Comparison of ENCODE assay signal across 1 cellular context in the genomic region with DNA sequence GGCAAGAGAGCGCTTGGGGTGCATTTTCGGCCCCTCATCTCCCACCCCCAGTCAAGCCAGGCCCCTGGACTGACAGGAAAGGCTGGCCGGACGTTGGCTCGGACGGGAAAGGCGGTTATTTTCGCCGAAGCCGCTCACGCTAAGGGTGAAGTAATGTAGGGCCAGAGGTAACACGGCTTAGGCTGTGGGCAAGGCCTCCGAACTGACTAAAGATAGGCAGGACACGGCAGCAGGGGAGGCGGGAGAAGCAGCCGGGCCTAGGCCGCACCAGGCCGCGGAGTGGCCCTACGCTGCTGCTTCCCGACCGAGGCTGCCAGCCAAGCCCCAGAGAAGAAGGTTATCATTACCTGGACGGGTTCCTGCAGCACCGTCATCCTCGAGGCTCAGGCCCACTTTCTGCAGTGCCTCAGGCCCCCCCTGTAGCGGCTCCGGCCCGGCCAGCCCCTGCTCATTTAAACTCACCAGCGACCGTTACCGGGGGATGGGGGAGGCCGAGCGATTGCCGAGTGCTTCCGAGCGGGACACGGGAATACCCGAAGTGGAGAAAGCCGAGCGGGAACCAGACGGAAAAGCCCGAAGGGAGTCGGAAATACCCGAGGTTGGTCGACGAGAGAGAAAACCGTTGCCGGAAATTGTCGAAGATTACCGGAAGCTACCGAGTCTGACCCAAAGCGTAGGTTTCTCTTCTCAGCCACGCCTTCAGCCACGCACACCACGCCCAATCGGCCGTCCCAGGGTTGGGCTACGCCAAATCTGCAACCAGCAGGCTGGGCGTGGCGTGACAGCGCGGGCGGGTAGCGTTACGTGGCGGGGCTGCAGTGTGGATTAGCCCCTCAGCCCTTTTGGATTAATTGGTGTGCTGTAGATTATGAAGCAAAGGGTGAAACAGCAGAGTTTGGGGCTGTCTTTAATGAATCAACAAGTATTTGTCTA.
A peak's percentile ranks its signal among the peaks of the same experiment; 100 is the strongest.
TF ChIP-seq lines count a peak whose summit lies in the region.

CDC27 (minus strand) TSS at position 497 of the 933 bp plus-strand sequence; CDS start at position 374, 123 bp downstream.

TF ChIP-seq in WTC11, 78 proteins besides CTCF, POLR2A, EP300 and RAD21 (continued from another document):
- no peak for TF ChIP-seq ZNF416 (CRISPR knock-in tag; IDR thresholded peaks at IDR 0.05)
- TF ChIP-seq MXD4 (CRISPR knock-in tag; IDR thresholded peaks at IDR 0.05; ENCODE audit: borderline replicate concordance): no peak
- TF ChIP-seq RELA (CRISPR knock-in tag; IDR thresholded peaks at IDR 0.05; ENCODE audit: borderline replicate concordance): peak; percentile 70; the same call in 1 of the 2 replicates
- TF ChIP-seq ZNF232 (CRISPR knock-in tag; IDR thresholded peaks at IDR 0.05): no peak
- TF ChIP-seq GABPB1 (CRISPR knock-in tag; IDR thresholded peaks at IDR 0.05): peak; percentile 88
- TF ChIP-seq ETV6 (CRISPR knock-in tag; IDR thresholded peaks at IDR 0.05): peak; percentile 58; the same call in 1 of the 2 replicates
- no peak for TF ChIP-seq GRHL2 (CRISPR knock-in tag; IDR thresholded peaks at IDR 0.05; ENCODE audit: insufficient replicate concordance, severe bottlenecking)
- TF ChIP-seq JAZF1 (CRISPR knock-in tag; IDR thresholded peaks at IDR 0.05): no peak
- TF ChIP-seq, protein P1, sequence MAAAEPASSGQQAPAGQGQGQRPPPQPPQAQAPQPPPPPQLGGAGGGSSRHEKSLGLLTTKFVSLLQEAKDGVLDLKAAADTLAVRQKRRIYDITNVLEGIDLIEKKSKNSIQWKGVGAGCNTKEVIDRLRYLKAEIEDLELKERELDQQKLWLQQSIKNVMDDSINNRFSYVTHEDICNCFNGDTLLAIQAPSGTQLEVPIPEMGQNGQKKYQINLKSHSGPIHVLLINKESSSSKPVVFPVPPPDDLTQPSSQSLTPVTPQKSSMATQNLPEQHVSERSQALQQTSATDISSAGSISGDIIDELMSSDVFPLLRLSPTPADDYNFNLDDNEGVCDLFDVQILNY (CRISPR knock-in tag; IDR thresholded peaks at IDR 0.05): peak; percentile 53; the same call in 1 of the 2 replicates
- no peak for TF ChIP-seq STAT6 (CRISPR knock-in tag; conservative IDR thresholded peaks at IDR 0.05; ENCODE audit: low read depth)
